ENCODE assay signal across 21 cellular contexts in genomic region chr1:4207183-4207582, GRCh38.
DNase-seq lines count a peak whose midpoint lies in the region; ATAC-seq, FAIRE-seq and TF ChIP-seq lines count a peak whose summit lies in the region.
"Had no signal": no experiment of that assay in that cellular context is flagged by ENCODE, and none has a peak within 500 bp of the region (broad histone marks: within the 10 kb centered on the region; RNA-seq: fewer than 3 reads in every experiment).

No MANE protein-coding gene starts in this region.

- H3K4me2 ChIP-seq in neural cell (ENCODE audit: low read length) = no peak overlapping the region
- H3K4me2 ChIP-seq: A549; BLaER1 treated with 17β-estradiol and CSF1 and Interleukin-3, amounts not matched to agents 10 nM and 100 nM had no signal

- FAIRE-seq in kidney (lab: Jason Lieb, UNC) = no peak
- FAIRE-seq: A549, D721Med, G401.6, GM12891, GM19239 had no signal

- 72 to 74% methylated on average over 4 of the region's 4 CpGs for WGBS in heart right ventricle, 2 donors

- no peaks in the 10 kb centered on the region for H3K4me1 ChIP-seq in right atrium auricular region
- H3K4me1 ChIP-seq in heart right ventricle = no peaks in the 10 kb centered on the region
- no peaks in the 10 kb centered on the region for H3K4me1 ChIP-seq in kidney (ENCODE audit: control insufficient read depth in 1 of 2, insufficient read depth in 1 of 2, low read depth in 1 of 2, low read length in 2 of 2)
- H3K4me1 ChIP-seq: A549, Caco-2 had no signal

- H3K36me3 ChIP-seq in right atrium auricular region = no peaks in the 10 kb centered on the region
- H3K36me3 ChIP-seq in heart right ventricle = no peaks in the 10 kb centered on the region
- H3K36me3 ChIP-seq in neural cell (ENCODE audit: insufficient read depth, low read length) = no peaks in the 10 kb centered on the region
- no peaks in the 10 kb centered on the region for H3K36me3 ChIP-seq in kidney (ENCODE audit: control insufficient read depth in 1 of 2, insufficient read depth in 2 of 2, low read length in 2 of 2)
- H3K36me3 ChIP-seq: BLaER1 treated with 17β-estradiol and CSF1 and Interleukin-3, amounts not matched to agents 10 nM and 100 nM had no signal

- H3K27ac ChIP-seq in right atrium auricular region (no peak overlapping the region), heart right ventricle (no peak overlapping the region), neural cell (ENCODE audit: low read length) (no peak overlapping the region), kidney (ENCODE audit: low read depth in 2 of 2, low read length in 2 of 2) (no peak overlapping the region)
- H3K27ac ChIP-seq: 22Rv1; A549; BLaER1 treated with 17β-estradiol and CSF1 and Interleukin-3, amounts not matched to agents 10 nM and 100 nM; C4-2B had no signal

- H2AFZ ChIP-seq in neural cell (ENCODE audit: low read depth, low read length) = no peak overlapping the region

- H3K4me3 ChIP-seq in right atrium auricular region (no peak overlapping the region), heart right ventricle (no peak overlapping the region), neural cell (ENCODE audit: low read length) (no peak overlapping the region), kidney (ENCODE audit: low read length in 2 of 2) (no peak overlapping the region)
- H3K4me3 ChIP-seq: A549; BLaER1 treated with 17β-estradiol and CSF1 and Interleukin-3, amounts not matched to agents 10 nM and 100 nM had no signal

- intact Hi-C loops in heart right ventricle (cut with DNase I) = no loop called here
- intact Hi-C loops in kidney (cut with DNase I) = no loop called here

- no peaks in the 10 kb centered on the region for H4K20me1 ChIP-seq in neural cell (ENCODE audit: insufficient read depth)
- H4K20me1 ChIP-seq: BLaER1 treated with 17β-estradiol and CSF1 and Interleukin-3, amounts not matched to agents 10 nM and 100 nM had no signal

- peak; percentile 33 for TF ChIP-seq EP300 in neural cell (conservative IDR thresholded peaks at IDR 0.05; ENCODE audit: poor library complexity, severe bottlenecking)

- no peaks in the 10 kb centered on the region for H3K36me3 Mint-ChIP-seq in activated naive CD8-positive, alpha-beta T cell treated with anti-CD3 and anti-CD28 coated beads for 36 hours
- H3K36me3 Mint-ChIP-seq: CD8-positive, alpha-beta T cell had no signal

- H3K4me3 Mint-ChIP-seq in activated naive CD8-positive, alpha-beta T cell treated with anti-CD3 and anti-CD28 coated beads for 36 hours = no peak overlapping the region
- H3K4me3 Mint-ChIP-seq: B cell; CD4-positive, alpha-beta T cell; CD8-positive, alpha-beta T cell had no signal

- peak; percentile 8 for TF ChIP-seq RAD21 in neural cell (conservative IDR thresholded peaks at IDR 0.05)

- H3K27ac Mint-ChIP-seq in activated naive CD8-positive, alpha-beta T cell treated with anti-CD3 and anti-CD28 coated beads for 36 hours = no peak overlapping the region
- H3K27ac Mint-ChIP-seq: B cell; CD4-positive, alpha-beta T cell; CD8-positive, alpha-beta T cell had no signal

- DNase-seq in right atrium auricular region (ENCODE audit: low spot score) = peak; percentile 34
- no peak for DNase-seq in heart right ventricle
- no peak for DNase-seq in activated naive CD8-positive, alpha-beta T cell treated with anti-CD3 and anti-CD28 coated beads for 36 hours
- DNase-seq in kidney = no peak
- DNase-seq: AML-193; Caco-2; Calu3; CD4-positive, alpha-beta T cell; CD8-positive, alpha-beta T cell; DMS79 treated with DMSO at 0.1 percent for 48 hours; GF-D8 had no signal

- H3K9me3 Mint-ChIP-seq in activated naive CD8-positive, alpha-beta T cell treated with anti-CD3 and anti-CD28 coated beads for 36 hours = peaks cover 9% of the 10 kb centered on the region

- peaks cover 7% of the 10 kb centered on the region for H3K27me3 Mint-ChIP-seq in activated naive CD8-positive, alpha-beta T cell treated with anti-CD3 and anti-CD28 coated beads for 36 hours

- no peaks in the 10 kb centered on the region for H3K79me2 ChIP-seq in neural cell (replicated peaks; ENCODE audit: insufficient read depth, low read length)

- H3K9me3 ChIP-seq in right atrium auricular region (peaks cover 4 to 36% of the 10 kb centered on the region in 2 donors), heart right ventricle (peaks cover 0 to 35% (median 18%) of the 10 kb centered on the region in 11 donors), neural cell (ENCODE audit: low read length) (peaks cover 5% of the 10 kb centered on the region), kidney (ENCODE audit: control insufficient read depth in 1 of 2, low read length in 2 of 2) (peaks cover 2 to 15% of the 10 kb centered on the region in 2 donors)
- H3K9me3 ChIP-seq: A549, Caco-2 had no signal

- H3K9me2 ChIP-seq in neural cell (ENCODE audit: insufficient read depth, low read length) = no peaks in the 10 kb centered on the region

- H3K27me3 ChIP-seq in right atrium auricular region (no peaks in the 10 kb centered on the region), heart right ventricle (peaks cover 0 to 19% (median 0%) of the 10 kb centered on the region in 7 donors), neural cell (ENCODE audit: insufficient read depth, low read depth, low read length) (no peaks in the 10 kb centered on the region)
- H3K27me3 ChIP-seq: BLaER1 treated with 17β-estradiol and CSF1 and Interleukin-3, amounts not matched to agents 10 nM and 100 nM had no signal

- H3F3A ChIP-seq in neural cell (ENCODE audit: insufficient read depth, low read length, poor library complexity, severe bottlenecking) = no peaks in the 10 kb centered on the region

- no peak for ATAC-seq in heart right ventricle
- ATAC-seq: A549; CD8-positive, alpha-beta T cell had no signal

- no peaks in the 10 kb centered on the region for H3K4me1 Mint-ChIP-seq in activated naive CD8-positive, alpha-beta T cell treated with anti-CD3 and anti-CD28 coated beads for 36 hours
- H3K4me1 Mint-ChIP-seq: B cell had no signal

- H3K9ac ChIP-seq in neural cell (ENCODE audit: low read length) (no peak overlapping the region), kidney (ENCODE audit: low read length in 2 of 2) (no peak overlapping the region)
- H3K9ac ChIP-seq: BLaER1 treated with 17β-estradiol and CSF1 and Interleukin-3, amounts not matched to agents 10 nM and 100 nM had no signal

- TF ChIP-seq CTCF in right atrium auricular region (IDR thresholded peaks at IDR 0.05) (no peak), heart right ventricle (IDR thresholded peaks at IDR 0.05) (no peak), neural cell (IDR thresholded peaks at IDR 0.05; ENCODE audit: poor library complexity, severe bottlenecking) (no peak), kidney (IDR thresholded peaks at IDR 0.05; ENCODE audit: borderline replicate concordance, extremely low read depth, insufficient read depth) (no peak)

TF ChIP-seq in neural cell, 6 proteins besides CTCF, POLR2A, EP300 and RAD21:
- TF ChIP-seq EZH2 (IDR thresholded peaks at IDR 0.05; ENCODE audit: borderline replicate concordance, insufficient read depth, low read length, poor library complexity, severe bottlenecking) (no peak), SMC3 (conservative IDR thresholded peaks at IDR 0.05; ENCODE audit: poor library complexity) (no peak), POLR2AphosphoS5 (IDR thresholded peaks at IDR 0.05) (no peak), TAF1 (IDR thresholded peaks at IDR 0.05; ENCODE audit: low read depth) (no peak), MXI1 (conservative IDR thresholded peaks at IDR 0.05; ENCODE audit: poor library complexity, severe bottlenecking) (no peak)
- TF ChIP-seq, protein P1, sequence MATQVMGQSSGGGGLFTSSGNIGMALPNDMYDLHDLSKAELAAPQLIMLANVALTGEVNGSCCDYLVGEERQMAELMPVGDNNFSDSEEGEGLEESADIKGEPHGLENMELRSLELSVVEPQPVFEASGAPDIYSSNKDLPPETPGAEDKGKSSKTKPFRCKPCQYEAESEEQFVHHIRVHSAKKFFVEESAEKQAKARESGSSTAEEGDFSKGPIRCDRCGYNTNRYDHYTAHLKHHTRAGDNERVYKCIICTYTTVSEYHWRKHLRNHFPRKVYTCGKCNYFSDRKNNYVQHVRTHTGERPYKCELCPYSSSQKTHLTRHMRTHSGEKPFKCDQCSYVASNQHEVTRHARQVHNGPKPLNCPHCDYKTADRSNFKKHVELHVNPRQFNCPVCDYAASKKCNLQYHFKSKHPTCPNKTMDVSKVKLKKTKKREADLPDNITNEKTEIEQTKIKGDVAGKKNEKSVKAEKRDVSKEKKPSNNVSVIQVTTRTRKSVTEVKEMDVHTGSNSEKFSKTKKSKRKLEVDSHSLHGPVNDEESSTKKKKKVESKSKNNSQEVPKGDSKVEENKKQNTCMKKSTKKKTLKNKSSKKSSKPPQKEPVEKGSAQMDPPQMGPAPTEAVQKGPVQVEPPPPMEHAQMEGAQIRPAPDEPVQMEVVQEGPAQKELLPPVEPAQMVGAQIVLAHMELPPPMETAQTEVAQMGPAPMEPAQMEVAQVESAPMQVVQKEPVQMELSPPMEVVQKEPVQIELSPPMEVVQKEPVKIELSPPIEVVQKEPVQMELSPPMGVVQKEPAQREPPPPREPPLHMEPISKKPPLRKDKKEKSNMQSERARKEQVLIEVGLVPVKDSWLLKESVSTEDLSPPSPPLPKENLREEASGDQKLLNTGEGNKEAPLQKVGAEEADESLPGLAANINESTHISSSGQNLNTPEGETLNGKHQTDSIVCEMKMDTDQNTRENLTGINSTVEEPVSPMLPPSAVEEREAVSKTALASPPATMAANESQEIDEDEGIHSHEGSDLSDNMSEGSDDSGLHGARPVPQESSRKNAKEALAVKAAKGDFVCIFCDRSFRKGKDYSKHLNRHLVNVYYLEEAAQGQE (IDR thresholded peaks at IDR 0.05; ENCODE audit: borderline replicate concordance) = no peak
